Comparison of ENCODE assay signal across 9 cellular contexts in the genomic region with DNA sequence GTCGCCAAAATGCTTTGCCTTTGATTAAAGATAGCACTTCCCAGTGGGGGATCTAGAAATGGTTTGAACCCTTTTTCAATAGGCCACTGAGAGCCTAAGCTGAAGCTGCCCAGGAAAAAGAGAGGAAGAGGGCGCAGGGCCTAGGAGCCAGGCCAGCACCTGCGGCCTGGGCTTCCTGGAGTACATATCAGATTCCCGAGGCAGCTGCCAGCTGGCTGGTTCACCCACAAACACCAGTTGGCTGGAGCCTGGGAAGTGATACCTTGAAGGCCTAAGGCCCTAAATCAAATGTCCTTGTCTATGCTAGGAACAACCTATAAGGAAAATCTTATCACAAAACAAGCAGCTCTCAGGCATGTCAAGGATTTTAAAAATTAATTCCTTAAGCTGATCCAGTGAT. TPM values are rescaled to one million over a fixed set of nuclear protein-coding genes. Genes with fewer than 3 reads are reported as not detected.
DNase-seq lines count a peak whose midpoint lies in the region; ATAC-seq and TF ChIP-seq lines count a peak whose summit lies in the region.
"Had no signal": no experiment of that assay in that cellular context is flagged by ENCODE, and none has a peak within 500 bp of the region (broad histone marks: within the 10 kb centered on the region; RNA-seq: fewer than 3 reads in every experiment).

No MANE protein-coding gene starts in this region.

- no peak overlapping the region for H3K4me3 Mint-ChIP-seq in activated CD4-positive, alpha-beta T cell treated with anti-CD3 and anti-CD28 coated beads, Interleukin-2, amount 10 ng/mL, durations not matched to agents 24 days and 14 days
- H3K4me3 Mint-ChIP-seq in activated naive CD8-positive, alpha-beta T cell treated with anti-CD3 and anti-CD28 coated beads, Interleukin-2, amount 50 U/mL, for 24 hours: no peak overlapping the region

- ATAC-seq in activated naive CD8-positive, alpha-beta T cell treated with anti-CD3 and anti-CD28 coated beads, Interleukin-2, amount 50 U/mL, for 24 hours: no peak
- ATAC-seq in psoas muscle: peak; percentile 99 to 100 (median 100)
- no peak for ATAC-seq in GM18517 (IDR thresholded peaks at IDR 0.05; ENCODE audit: unreplicated experiment)

- no peaks in the 10 kb centered on the region for H3K9me3 Mint-ChIP-seq in activated CD4-positive, alpha-beta T cell treated with anti-CD3 and anti-CD28 coated beads, Interleukin-2, amount 10 ng/mL, durations not matched to agents 24 days and 14 days
- H3K9me3 Mint-ChIP-seq in activated naive CD8-positive, alpha-beta T cell treated with anti-CD3 and anti-CD28 coated beads, Interleukin-2, amount 50 U/mL, for 24 hours: no peaks in the 10 kb centered on the region

- H3K27me3 Mint-ChIP-seq in activated CD4-positive, alpha-beta T cell treated with anti-CD3 and anti-CD28 coated beads, Interleukin-2, amount 10 ng/mL, durations not matched to agents 24 days and 14 days: no peaks in the 10 kb centered on the region
- H3K27me3 Mint-ChIP-seq in activated naive CD8-positive, alpha-beta T cell treated with anti-CD3 and anti-CD28 coated beads, Interleukin-2, amount 50 U/mL, for 24 hours: no peaks in the 10 kb centered on the region

- DNase-seq in activated CD4-positive, alpha-beta T cell treated with anti-CD3 and anti-CD28 coated beads, Interleukin-2, amount 10 ng/mL, durations not matched to agents 24 days and 14 days: no peak
- DNase-seq in activated CD4-positive, alpha-beta T cell treated with anti-CD3 and anti-CD28 coated beads, Interleukin-2, amount 50 U/mL, for 48 hours: no peak
- peak; percentile 60 to 87 for DNase-seq in NCI-H2081 (lab: John Stamatoyannopoulos, UW)
- DNase-seq in activated naive CD8-positive, alpha-beta T cell treated with anti-CD3 and anti-CD28 coated beads, Interleukin-2, amount 50 U/mL, for 24 hours: no peak
- DNase-seq in psoas muscle: peak; percentile 72 to 90
- DNase-seq in Kasumi-1 (lab: John Stamatoyannopoulos, UW): no peak
- DNase-seq in hepatic stellate cell (ENCODE audit: low spot score): no peak
- DNase-seq: islet precursor cell had no signal

- H3K4me1 Mint-ChIP-seq in activated CD4-positive, alpha-beta T cell treated with anti-CD3 and anti-CD28 coated beads, Interleukin-2, amount 10 ng/mL, durations not matched to agents 24 days and 14 days: peaks cover 62% of the 10 kb centered on the region
- H3K4me1 Mint-ChIP-seq in activated naive CD8-positive, alpha-beta T cell treated with anti-CD3 and anti-CD28 coated beads, Interleukin-2, amount 50 U/mL, for 24 hours: peaks cover 83% of the 10 kb centered on the region

- peaks cover 32% of the 10 kb centered on the region for H3K36me3 Mint-ChIP-seq in activated CD4-positive, alpha-beta T cell treated with anti-CD3 and anti-CD28 coated beads, Interleukin-2, amount 10 ng/mL, durations not matched to agents 24 days and 14 days (ENCODE audit: low read depth)
- H3K36me3 Mint-ChIP-seq in activated naive CD8-positive, alpha-beta T cell treated with anti-CD3 and anti-CD28 coated beads, Interleukin-2, amount 50 U/mL, for 24 hours (ENCODE audit: low read depth): peaks cover 19% of the 10 kb centered on the region

- H3K27ac Mint-ChIP-seq in activated CD4-positive, alpha-beta T cell treated with anti-CD3 and anti-CD28 coated beads, Interleukin-2, amount 10 ng/mL, durations not matched to agents 24 days and 14 days: peak overlapping the region; percentile 51
- peak overlapping the region; percentile 78 for H3K27ac Mint-ChIP-seq in activated naive CD8-positive, alpha-beta T cell treated with anti-CD3 and anti-CD28 coated beads, Interleukin-2, amount 50 U/mL, for 24 hours

- no peaks in the 10 kb centered on the region for H3K9me3 ChIP-seq in psoas muscle

- TF ChIP-seq CTCF in psoas muscle (IDR thresholded peaks at IDR 0.05): no peak

- intact Hi-C loops in activated CD4-positive, alpha-beta T cell treated with anti-CD3 and anti-CD28 coated beads, Interleukin-2, amount 10 ng/mL, durations not matched to agents 24 days and 14 days (cut with micrococcal nuclease): no loop called here
- intact Hi-C loops in psoas muscle (cut with DNase I): loop anchor here in 1 of 2 donors (5.0 kb wide), 1 partner anchor 34 kb away; no protein-coding TSS in a partner anchor

- no peak overlapping the region for H3K4me3 ChIP-seq in psoas muscle

- peaks cover 5% of the 10 kb centered on the region for H3K4me1 ChIP-seq in psoas muscle

- H3K36me3 ChIP-seq in psoas muscle (ENCODE audit: insufficient read depth in 1 of 2, low read depth in 1 of 2): no peaks in the 10 kb centered on the region

- H3K27ac ChIP-seq in psoas muscle: peak overlapping the region; percentile 37

- H3K27me3 ChIP-seq in psoas muscle (ENCODE audit: insufficient read depth in 3 of 3, low read length in 2 of 3): no peaks in the 10 kb centered on the region

- WGBS in psoas muscle, 3 donors: 11 to 22% (median 13%) methylated on average over 4 of the region's 4 CpGs

RNA-seq across cellular contexts. Expression of a gene that starts 37.1 kb away (rescaled TPM):
- total RNA-seq in activated CD4-positive, alpha-beta T cell treated with anti-CD3 and anti-CD28 coated beads, Interleukin-2, amount 10 ng/mL, durations not matched to agents 24 days and 14 days: 130 and 147 TPM in 2 replicates
- total RNA-seq in psoas muscle: 1 to 10 TPM; 1.7 to 9.3 (median 8.5) TPM
- polyA plus RNA-seq in psoas muscle: under 1 TPM; 0.35 to 0.93 (median 0.40) TPM

Comparison
In these comparisons a context has a peak if more than half of its experiments do, and no peak if none do; other contexts are left out.
1. DNase-seq: peak in NCI-H2081 (2 of 2) and psoas muscle (2 of 2); none in activated CD4-positive, alpha-beta T cell treated with anti-CD3 and anti-CD28 coated beads, Interleukin-2, amount 10 ng/mL, durations not matched to agents 24 days and 14 days (single experiment), activated CD4-positive, alpha-beta T cell treated with anti-CD3 and anti-CD28 coated beads, Interleukin-2, amount 50 U/mL, for 48 hours (0 of 2), activated naive CD8-positive, alpha-beta T cell treated with anti-CD3 and anti-CD28 coated beads, Interleukin-2, amount 50 U/mL, for 24 hours (single experiment), Kasumi-1 (0 of 2) and hepatic stellate cell (single experiment).
2. ATAC-seq: peak in psoas muscle (4 of 4); none in activated naive CD8-positive, alpha-beta T cell treated with anti-CD3 and anti-CD28 coated beads, Interleukin-2, amount 50 U/mL, for 24 hours (single experiment) and GM18517 (single experiment).
3. RNA of a gene that starts 37.1 kb away (total RNA-seq): 130 to 147 TPM in activated CD4-positive, alpha-beta T cell treated with anti-CD3 and anti-CD28 coated beads, Interleukin-2, amount 10 ng/mL, durations not matched to agents 24 days and 14 days; 1.7 to 9.3 TPM in psoas muscle; every median in the first group is over 10 times any median in the second.